ENCODE assay signal across 25 cellular contexts in genomic region chr4:5921981-5922380, GRCh38. TPM values are rescaled to one million over a fixed set of nuclear protein-coding genes. Genes with fewer than 3 reads are reported as not detected.
"Had no signal": no experiment of that assay in that cellular context is flagged by ENCODE, and none has a peak within 500 bp of the region (broad histone marks: within the 10 kb centered on the region; RNA-seq: fewer than 3 reads in every experiment).

No MANE protein-coding gene starts in this region.

- H3K36me3 Mint-ChIP-seq: immature natural killer cell; mesothelial cell of epicardium; natural killer cell treated with Interleukin-12 subunit alpha and Interleukin-12 subunit beta and Interleukin-15 and Interleukin-18, amount 100 ng/mL, for 72 hours; stimulated activated naive B cell treated with anti-CD40 and anti-IgM and Interleukin-4, amounts not matched to agents 10 μg/mL and 1 μg/mL and 100 μg/mL, for 72 hours had no signal

- H3K27me3 ChIP-seq: ovary, tibial nerve, upper lobe of left lung had no signal

- H3K9me3 ChIP-seq: gastroesophageal sphincter, heart right ventricle, mucosa of descending colon, ovary, psoas muscle, thoracic aorta, tibial nerve, upper lobe of left lung had no signal

- H3K27ac Mint-ChIP-seq: immature natural killer cell; memory B cell; mesothelial cell of epicardium; naive B cell; natural killer cell treated with Interleukin-12 subunit alpha and Interleukin-12 subunit beta and Interleukin-15 and Interleukin-18, amount 100 ng/mL, for 72 hours; stimulated activated naive B cell treated with anti-CD40 and anti-IgM and Interleukin-4, amounts not matched to agents 10 μg/mL and 1 μg/mL and 100 μg/mL, for 72 hours; stimulated activated naive CD8-positive, alpha-beta T cell treated with anti-CD3 and anti-CD28 coated beads, Interleukin-15, Interleukin-2, amounts not matched to agents 100 ng/mL and 50 ng/mL, for 24 hours had no signal

- H3K27ac ChIP-seq: epithelial cell of prostate, gastroesophageal sphincter, heart right ventricle, ovary, psoas muscle, thoracic aorta, tibial nerve, upper lobe of left lung had no signal

- H3K4me1 ChIP-seq: gastroesophageal sphincter, heart right ventricle, psoas muscle, tibial nerve, upper lobe of left lung had no signal

- H3K4me3 Mint-ChIP-seq: immature natural killer cell; memory B cell; mesothelial cell of epicardium; naive B cell; natural killer cell treated with Interleukin-12 subunit alpha and Interleukin-12 subunit beta and Interleukin-15 and Interleukin-18, amount 100 ng/mL, for 72 hours; stimulated activated naive B cell treated with anti-CD40 and anti-IgM and Interleukin-4, amounts not matched to agents 10 μg/mL and 1 μg/mL and 100 μg/mL, for 72 hours; stimulated activated naive CD8-positive, alpha-beta T cell treated with anti-CD3 and anti-CD28 coated beads, Interleukin-15, Interleukin-2, amounts not matched to agents 100 ng/mL and 50 ng/mL, for 24 hours had no signal

- H3K4me3 ChIP-seq: dorsolateral prefrontal cortex, gastroesophageal sphincter, heart right ventricle, lung, mucosa of descending colon, ovary, psoas muscle, thoracic aorta, tibial nerve, upper lobe of left lung had no signal

- H3K36me3 ChIP-seq: gastroesophageal sphincter, heart right ventricle, ovary, thoracic aorta, tibial nerve, upper lobe of left lung had no signal

- H3K4me1 Mint-ChIP-seq: immature natural killer cell, memory B cell had no signal

- DNase-seq: effector CD4-positive, alpha-beta T cell; foreskin fibroblast; heart right ventricle; immature natural killer cell; mucosa of descending colon; naive B cell; ovary; psoas muscle; right cardiac atrium; small intestine; stimulated activated CD4-positive, alpha-beta T cell treated with anti-CD3 and anti-CD28 coated beads, Interleukin-15, amount 100 ng/mL, for 24 hours; stimulated activated CD4-positive, alpha-beta T cell treated with anti-CD3 and anti-CD28 coated beads, Interleukin-2, amount 100 ng/mL, for 48 hours; stimulated activated naive B cell treated with anti-CD40 and anti-IgM and Interleukin-4, amounts not matched to agents 10 μg/mL and 1 μg/mL and 100 μg/mL, for 72 hours; upper lobe of left lung had no signal

- H3K9me3 Mint-ChIP-seq: immature natural killer cell; mesothelial cell of epicardium; natural killer cell treated with Interleukin-12 subunit alpha and Interleukin-12 subunit beta and Interleukin-15 and Interleukin-18, amount 100 ng/mL, for 72 hours; stimulated activated naive CD8-positive, alpha-beta T cell treated with anti-CD3 and anti-CD28 coated beads, Interleukin-15, Interleukin-2, amounts not matched to agents 100 ng/mL and 50 ng/mL, for 24 hours had no signal

- ATAC-seq: gastroesophageal sphincter; heart right ventricle; left lobe of liver; mucosa of descending colon; natural killer cell treated with Interleukin-12 subunit alpha and Interleukin-12 subunit beta and Interleukin-15 and Interleukin-18, amount 100 ng/mL, for 72 hours; psoas muscle; right cardiac atrium; stimulated activated naive B cell treated with anti-CD40 and anti-IgM and Interleukin-4, amounts not matched to agents 10 μg/mL and 1 μg/mL and 100 μg/mL, for 72 hours had no signal

RNA-seq across cellular contexts. Expression of gene CRMP1, which starts 29.1 kb away (rescaled TPM):
- total RNA-seq: natural killer cell treated with Interleukin-12 subunit alpha and Interleukin-12 subunit beta and Interleukin-15 and Interleukin-18, amount 100 ng/mL, for 72 hours had no signal
- polyA plus RNA-seq: immature natural killer cell had no signal
